Comparison of ENCODE assay signal across 8 cellular contexts in genomic region chr15:40322531-40323238, GRCh38. TPM values are rescaled to one million over a fixed set of nuclear protein-coding genes. Genes with fewer than 3 reads are reported as not detected.
DNase-seq lines count a peak whose midpoint lies in the region; ATAC-seq and TF ChIP-seq lines count a peak whose summit lies in the region.
"Had no signal": no experiment of that assay in that cellular context is flagged by ENCODE, and none has a peak within 500 bp of the region (broad histone marks: within the 10 kb centered on the region; RNA-seq: fewer than 3 reads in every experiment).

No MANE protein-coding gene starts in this region.

- H3K4me2 ChIP-seq in SU-DHL-6 (ENCODE audit: low read depth, low read length, poor library complexity, severe bottlenecking), result peak overlapping the region; percentile 50
- H3K4me2 ChIP-seq in skeletal muscle satellite cell (ENCODE audit: low read length), result peak overlapping the region; percentile 87

- WGBS in gastroesophageal sphincter (ENCODE audit: low coverage in 1 of 2), 2 donors, result 42 to 100% methylated on average over 2 to 12 of the region's 26 CpGs

- H3K36me3 ChIP-seq in HEK293 (ENCODE audit: control insufficient read depth in 2 of 2, insufficient read depth in 1 of 2, low read length in 2 of 2), result peaks cover 0 to 10% of the 10 kb centered on the region in 2 experiments; a peak in 1 of 3 replicates
- no peaks in the 10 kb centered on the region for H3K36me3 ChIP-seq in SU-DHL-6 (ENCODE audit: low read length)
- no peaks in the 10 kb centered on the region for H3K36me3 ChIP-seq in gastroesophageal sphincter
- H3K36me3 ChIP-seq in skeletal muscle satellite cell (ENCODE audit: insufficient read depth, low read length), result no peaks in the 10 kb centered on the region

- H3K79me2 ChIP-seq in SU-DHL-6 (ENCODE audit: insufficient read depth, low read length), result no peaks in the 10 kb centered on the region

- no peaks in the 10 kb centered on the region for H3F3A ChIP-seq in SU-DHL-6 (ENCODE audit: insufficient read depth)

- H3K4me3 ChIP-seq in HEK293 (ENCODE audit: low read depth, low read length) (peak overlapping the region; percentile 70; the same call in 1 of the 2 replicates), SU-DHL-6 (ENCODE audit: insufficient read depth, low read length, poor library complexity, severe bottlenecking) (peak overlapping the region; percentile 35), gastroesophageal sphincter (peak overlapping the region; percentile 6 to 92), skeletal muscle satellite cell (ENCODE audit: low read length) (peak overlapping the region; percentile 83)

- no peaks in the 10 kb centered on the region for H3K9me3 ChIP-seq in HEK293 (ENCODE audit: control insufficient read depth, insufficient read depth, low read depth, low read length)
- no peaks in the 10 kb centered on the region for H3K9me3 ChIP-seq in SU-DHL-6 (ENCODE audit: insufficient read depth, low read length)
- no peaks in the 10 kb centered on the region for H3K9me3 ChIP-seq in gastroesophageal sphincter
- H3K9me3 ChIP-seq in skeletal muscle satellite cell (replicated peaks; ENCODE audit: low read length), result no peaks in the 10 kb centered on the region

- no peaks in the 10 kb centered on the region for H3K9me2 ChIP-seq in SU-DHL-6 (replicated peaks; ENCODE audit: insufficient read depth, low read length)

- H3K27me3 ChIP-seq in SU-DHL-6 (ENCODE audit: low read length), result no peaks in the 10 kb centered on the region
- H3K27me3 ChIP-seq in gastroesophageal sphincter, result no peaks in the 10 kb centered on the region
- H3K27me3 ChIP-seq in skeletal muscle satellite cell (ENCODE audit: control insufficient read depth, insufficient read depth, low read length), result peaks cover 4% of the 10 kb centered on the region

- POLR2A ChIA-PET in HEK293 (lab: Yijun Ruan, JAX), result interaction anchor here (0.6 to 1.5 kb wide), 12 partner anchors 9 to 362 kb away, joined by 3 to 8 read pairs (median 3); partner anchors contain the start of genes CCDC32, IVD and KNSTRN

- H3K4me1 ChIP-seq in HEK293 (ENCODE audit: control insufficient read depth, insufficient read depth, low read length), result peaks cover 13% of the 10 kb centered on the region; the same call in 1 of the 2 replicates
- peaks cover 0 to 64% (median 20%) of the 10 kb centered on the region in 3 donors for H3K4me1 ChIP-seq in gastroesophageal sphincter
- peaks cover 9% of the 10 kb centered on the region for H3K4me1 ChIP-seq in skeletal muscle satellite cell (ENCODE audit: control insufficient read depth, insufficient read depth, low read length)

- TF ChIP-seq CTCF in HEK293 (tag by site-specific recombination; IDR thresholded peaks at IDR 0.05) (no peak), SU-DHL-6 (IDR thresholded peaks at IDR 0.05; ENCODE audit: insufficient read depth, low read length, poor library complexity, severe bottlenecking) (no peak), gastroesophageal sphincter (IDR thresholded peaks at IDR 0.05) (no peak)

- peak in 1 of 2 donors; percentile 15 for TF ChIP-seq POLR2A in gastroesophageal sphincter (IDR thresholded peaks at IDR 0.05)

- DNase-seq in RKO (ENCODE audit: low spot score) (no peak), COLO829 (ENCODE audit: low spot score) (no peak)

- no peak for ATAC-seq in gastroesophageal sphincter
- ATAC-seq in GM21737 (IDR thresholded peaks at IDR 0.05; ENCODE audit: unreplicated experiment), result no peak

- no peak for TF ChIP-seq EP300 in gastroesophageal sphincter (IDR thresholded peaks at IDR 0.05)

- no peak overlapping the region for H2AFZ ChIP-seq in SU-DHL-6 (ENCODE audit: low read depth, low read length, severe bottlenecking)

- H3K9ac ChIP-seq in SU-DHL-6 (ENCODE audit: low read length) (no peak overlapping the region), skeletal muscle satellite cell (ENCODE audit: low read depth, low read length) (no peak overlapping the region)

- CTCF ChIA-PET in HEK293 (lab: Yijun Ruan, JAX), result interaction anchor here (0.7 to 5.2 kb wide), 10 partner anchors 9 to 285 kb away, joined by 4 to 64 read pairs (median 5); no protein-coding TSS in a partner anchor

- peak overlapping the region; percentile 81 for H3K27ac ChIP-seq in HEK293 (ENCODE audit: extremely low read depth, low read depth, low read length)
- no peak overlapping the region for H3K27ac ChIP-seq in SU-DHL-6 (ENCODE audit: low read depth, low read length)
- H3K27ac ChIP-seq in gastroesophageal sphincter, result peak overlapping the region; percentile 51 to 98 (median 96)

- no peaks in the 10 kb centered on the region for H4K20me1 ChIP-seq in SU-DHL-6 (ENCODE audit: low read depth, low read length)

TF ChIP-seq in HEK293, 187 proteins besides CTCF, POLR2A, EP300 and RAD21 (continues in another document):
- no peak for TF ChIP-seq ZNF324 (tag by site-specific recombination; IDR thresholded peaks at IDR 0.05)
- TF ChIP-seq ZNF544 (tag by site-specific recombination; IDR thresholded peaks at IDR 0.05), result 0 out of 2 replicates have a peak, but pooled peaks have one; percentile 10
- no peak for TF ChIP-seq ZSCAN23 (tag by site-specific recombination; IDR thresholded peaks at IDR 0.05)
- no peak for TF ChIP-seq ZNF292 (tag by site-specific recombination; IDR thresholded peaks at IDR 0.05; ENCODE audit: borderline replicate concordance, low read depth)
- no peak for TF ChIP-seq KLF9 (tag by site-specific recombination; IDR thresholded peaks at IDR 0.05; ENCODE audit: low read depth)
- TF ChIP-seq ZNF501 (tag by site-specific recombination; IDR thresholded peaks at IDR 0.05), result no peak
- TF ChIP-seq ZNF610 (tag by site-specific recombination; IDR thresholded peaks at IDR 0.05; ENCODE audit: borderline replicate concordance), result peak; percentile 70; the same call in 1 of the 2 replicates
- no peak for TF ChIP-seq ZNF488 (tag by site-specific recombination; IDR thresholded peaks at IDR 0.05)
- no peak for TF ChIP-seq GFI1B (tag by site-specific recombination; IDR thresholded peaks at IDR 0.05)
- no peak for TF ChIP-seq ATF2 (tag by site-specific recombination; IDR thresholded peaks at IDR 0.05; ENCODE audit: low read depth)
- TF ChIP-seq ZNF362 (tag by site-specific recombination; IDR thresholded peaks at IDR 0.05), result no peak
- peak; percentile 86 for TF ChIP-seq SP2 (tag by site-specific recombination; IDR thresholded peaks at IDR 0.05)
- TF ChIP-seq HOXC10 (CRISPR knock-in tag; IDR thresholded peaks at IDR 0.05), result no peak
- TF ChIP-seq ZNF24 (tag by site-specific recombination; IDR thresholded peaks at IDR 0.05), result no peak
- no peak for TF ChIP-seq ZNF449 (tag by site-specific recombination; IDR thresholded peaks at IDR 0.05)
- TF ChIP-seq GLIS1 (tag by site-specific recombination; IDR thresholded peaks at IDR 0.05), result peak; percentile 96
- TF ChIP-seq ZNF530 (tag by site-specific recombination; IDR thresholded peaks at IDR 0.05; ENCODE audit: low read depth), result no peak
- TF ChIP-seq ZNF560 (tag by site-specific recombination; IDR thresholded peaks at IDR 0.05; ENCODE audit: borderline replicate concordance), result no peak
- no peak for TF ChIP-seq ZNF221 (tag by site-specific recombination; IDR thresholded peaks at IDR 0.05; ENCODE audit: borderline replicate concordance)
- no peak for TF ChIP-seq ZNF175 (tag by site-specific recombination; IDR thresholded peaks at IDR 0.05)

RNA-seq across cellular contexts. Expression of gene INAFM2, which starts 0.8 kb away (rescaled TPM):
- total RNA-seq in gastroesophageal sphincter, result 10 to 100 TPM; 27.3 to 66.6 (median 37.5) TPM
- total RNA-seq in skeletal muscle satellite cell (2012; rRNA removed), result 7.1 and 11.6 TPM in 2 replicates

RNA-seq across cellular contexts. Expression of gene PLCB2, which starts 14.9 kb away (rescaled TPM):
- total RNA-seq in gastroesophageal sphincter, result 10 to 100 TPM in 2 of 4 donors, 1 to 10 TPM in 2; 1.5 to 13.5 (median 8.8) TPM
- total RNA-seq in skeletal muscle satellite cell (2012; rRNA removed), result 0.22 and 0.76 TPM in 2 replicates

RNA-seq across cellular contexts. Expression of gene CCDC9B, which starts 18.1 kb away (rescaled TPM):
- 100 to 1,000 TPM in 1 of 4 donors, 10 to 100 TPM in 3; 28.0 to 105 (median 66.7) TPM for total RNA-seq in gastroesophageal sphincter
- total RNA-seq in skeletal muscle satellite cell (2012; rRNA removed), result 3.1 and 8.6 TPM in 2 replicates

RNA-seq across cellular contexts. Expression of gene PHGR1, which starts 28.1 kb away (rescaled TPM):
- total RNA-seq in gastroesophageal sphincter, result not detected
- not detected in 2 replicates for total RNA-seq in skeletal muscle satellite cell (2012; rRNA removed)
- total RNA-seq: SK-MEL-5 had no signal

RNA-seq across cellular contexts. Expression of gene DISP2, which starts 35.3 kb away (rescaled TPM):
- under 1 TPM; 0.07 to 0.19 (median 0.15) TPM for total RNA-seq in gastroesophageal sphincter
- total RNA-seq in skeletal muscle satellite cell (2012; rRNA removed), result under 0.01 TPM in 2 replicates
